In genomic region chr2:34912084-34912483, GRCh38 we compare ENCODE assay signal across 17 cellular contexts.
DNase-seq lines count a peak whose midpoint lies in the region; ATAC-seq and TF ChIP-seq lines count a peak whose summit lies in the region.
"Had no signal": no experiment of that assay in that cellular context is flagged by ENCODE, and none has a peak within 500 bp of the region (broad histone marks: within the 10 kb centered on the region; RNA-seq: fewer than 3 reads in every experiment).

No MANE protein-coding gene starts in this region.

- H3K9me3 Mint-ChIP-seq in activated CD4-positive, alpha-beta memory T cell treated with anti-CD3 and anti-CD28 coated beads, Interleukin-2, amount 10 ng/mL, durations not matched to agents 7 days and 5 days, result peaks cover 4% of the 10 kb centered on the region
- H3K9me3 Mint-ChIP-seq: type B pancreatic cell had no signal

- no peaks in the 10 kb centered on the region for H3K27me3 Mint-ChIP-seq in activated CD4-positive, alpha-beta memory T cell treated with anti-CD3 and anti-CD28 coated beads, Interleukin-2, amount 10 ng/mL, durations not matched to agents 7 days and 5 days
- H3K27me3 Mint-ChIP-seq: type B pancreatic cell had no signal

- H3K9me3 ChIP-seq in upper lobe of right lung, result no peaks in the 10 kb centered on the region
- H3K9me3 ChIP-seq: A549 had no signal

- ATAC-seq in GM19324 (IDR thresholded peaks at IDR 0.05; ENCODE audit: low FRiP score, unreplicated experiment) (peak; percentile 86), HG02642 (IDR thresholded peaks at IDR 0.05; ENCODE audit: poor library complexity, unreplicated experiment) (peak; percentile 93), HG03432 (IDR thresholded peaks at IDR 0.05; ENCODE audit: unreplicated experiment) (peak; percentile 99), upper lobe of right lung (no peak)
- ATAC-seq: A549; activated T-cell treated with anti-CD3 and anti-CD28 coated beads, Interleukin-2, amount 50 U/mL, for 72 hours; Right ventricle myocardium inferior had no signal

- CTCF ChIA-PET in activated CD4-positive, alpha-beta memory T cell treated with anti-CD3 and anti-CD28 coated beads, Interleukin-2, amount 10 ng/mL, durations not matched to agents 7 days and 5 days (lab: Charles Lee), result no interaction called here

- POLR2A ChIA-PET in activated CD4-positive, alpha-beta memory T cell treated with anti-CD3 and anti-CD28 coated beads, Interleukin-2, amount 10 ng/mL, durations not matched to agents 7 days and 5 days (lab: Charles Lee), result no interaction called here

- no peak overlapping the region for H3K27ac Mint-ChIP-seq in activated CD4-positive, alpha-beta memory T cell treated with anti-CD3 and anti-CD28 coated beads, Interleukin-2, amount 10 ng/mL, durations not matched to agents 7 days and 5 days
- H3K27ac Mint-ChIP-seq: activated T-cell treated with anti-CD3 and anti-CD28 coated beads, Interleukin-2, amount 50 U/mL, for 72 hours; brain; type B pancreatic cell had no signal

- H3K4me1 Mint-ChIP-seq in activated CD4-positive, alpha-beta memory T cell treated with anti-CD3 and anti-CD28 coated beads, Interleukin-2, amount 10 ng/mL, durations not matched to agents 7 days and 5 days, result no peaks in the 10 kb centered on the region
- H3K4me1 Mint-ChIP-seq: brain had no signal

- no peaks in the 10 kb centered on the region for H3K36me3 ChIP-seq in GM06990 (ENCODE audit: control insufficient read depth, insufficient read depth, low read length)
- H3K36me3 ChIP-seq in upper lobe of right lung, result no peaks in the 10 kb centered on the region

- H3K27ac ChIP-seq in upper lobe of right lung, result no peak overlapping the region
- H3K27ac ChIP-seq: A549, epithelial cell of prostate had no signal

- H3K4me3 ChIP-seq in GM06990 (replicated peaks; ENCODE audit: low read depth, low read length) (no peak overlapping the region), upper lobe of right lung (no peak overlapping the region)
- H3K4me3 ChIP-seq: A549 had no signal

- intact Hi-C loops in upper lobe of right lung (cut with DNase I), result no loop called here

- no peaks in the 10 kb centered on the region for H3K4me1 ChIP-seq in upper lobe of right lung
- H3K4me1 ChIP-seq: A549 had no signal

- H3K27me3 ChIP-seq in GM06990 (replicated peaks; ENCODE audit: control insufficient read depth, insufficient read depth, low read length) (no peaks in the 10 kb centered on the region), upper lobe of right lung (no peaks in the 10 kb centered on the region)

- no peaks in the 10 kb centered on the region for H3K36me3 Mint-ChIP-seq in activated CD4-positive, alpha-beta memory T cell treated with anti-CD3 and anti-CD28 coated beads, Interleukin-2, amount 10 ng/mL, durations not matched to agents 7 days and 5 days (ENCODE audit: low read depth)
- H3K36me3 Mint-ChIP-seq: brain, type B pancreatic cell had no signal

- no peak overlapping the region for H3K4me3 Mint-ChIP-seq in activated CD4-positive, alpha-beta memory T cell treated with anti-CD3 and anti-CD28 coated beads, Interleukin-2, amount 10 ng/mL, durations not matched to agents 7 days and 5 days
- H3K4me3 Mint-ChIP-seq: activated T-cell treated with anti-CD3 and anti-CD28 coated beads, Interleukin-2, amount 50 U/mL, for 72 hours; brain; type B pancreatic cell had no signal

- DNase-seq in GM06990 (ENCODE audit: extremely low read depth, insufficient read length) (peak; percentile 5), NCI-H2171 treated with DMSO at 0.1 percent for 48 hours (lab: John Stamatoyannopoulos, UW) (no peak), upper lobe of right lung (no peak)
- DNase-seq in stimulated activated CD4-positive, alpha-beta T cell treated with anti-CD3 and anti-CD28 coated beads, Interleukin-4, amount 100 ng/mL, for 1 hour, result no peak
- DNase-seq in activated CD4-positive, alpha-beta memory T cell treated with anti-CD3 and anti-CD28 coated beads, Interleukin-2, amount 10 ng/mL, durations not matched to agents 7 days and 5 days, result no peak
- DNase-seq: activated T-cell treated with anti-CD3 and anti-CD28 coated beads, Interleukin-2, amount 50 U/mL, for 72 hours; DMS53; midbrain; NCI-H2171 had no signal

- TF ChIP-seq CTCF in GM06990 (IDR thresholded peaks at IDR 0.05; ENCODE audit: insufficient read depth, low read length, poor library complexity, severe bottlenecking) (no peak), upper lobe of right lung (IDR thresholded peaks at IDR 0.05) (no peak)
